In the genomic region with DNA sequence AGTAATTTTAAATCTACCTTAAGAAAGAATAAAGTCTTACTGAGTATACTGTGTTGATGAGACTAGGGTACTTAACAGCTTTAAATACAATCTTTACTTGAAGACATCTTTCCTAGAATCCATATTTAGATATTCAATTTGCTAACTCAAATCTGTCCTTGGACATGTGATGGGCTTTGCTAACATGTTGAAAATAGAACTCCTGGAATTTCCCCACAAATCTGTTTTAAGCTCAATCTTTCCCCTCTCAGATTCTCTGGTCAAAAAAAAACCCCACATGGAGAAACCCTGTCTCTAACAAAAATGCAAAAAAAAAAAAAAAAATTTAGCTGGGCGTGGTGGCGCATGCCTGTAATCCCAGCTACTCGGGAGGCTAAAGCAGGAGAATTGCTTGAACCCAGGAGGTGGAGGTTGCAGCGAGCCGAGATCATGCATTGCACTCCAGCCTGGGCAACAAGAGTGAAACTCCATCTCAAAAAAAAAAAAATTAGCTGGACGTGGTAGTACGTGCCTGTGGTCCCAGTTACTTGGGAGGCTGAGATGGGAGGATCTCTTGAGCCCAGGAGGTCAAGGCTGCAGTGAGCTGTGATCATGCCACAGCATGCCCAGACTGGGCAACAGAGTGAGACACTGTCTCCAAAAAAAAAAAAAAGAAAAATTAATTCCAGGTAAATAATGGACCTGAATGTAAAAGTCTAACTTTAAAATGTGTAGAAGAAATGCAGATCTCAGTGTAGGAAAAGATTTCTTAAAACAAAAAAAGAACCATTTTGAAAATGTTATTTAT, we compare ENCODE assay signal across 7 cellular contexts.
DNase-seq lines count a peak whose midpoint lies in the region; ATAC-seq, FAIRE-seq and TF ChIP-seq lines count a peak whose summit lies in the region.
"Not testable (repeated sequence)": the region's sequence is repeated elsewhere in the genome, so short reads cannot be mapped to it uniquely, and the experiment has no call there.

No MANE protein-coding gene starts in this region.

- not testable (repeated sequence) for TF ChIP-seq CTCF in GM10248 (IDR thresholded peaks at IDR 0.05; ENCODE audit: control extremely low read depth, extremely low read depth, low read depth, missing control alignments); astrocyte (IDR thresholded peaks at IDR 0.05; ENCODE audit: insufficient read depth, low read depth, low read length); heart left ventricle (IDR thresholded peaks at IDR 0.05); osteocyte (IDR thresholded peaks at IDR 0.05)

- CTCF ChIA-PET in GM10248 (lab: Yijun Ruan, JAX): interaction anchor here (1.2 to 1.9 kb wide), 3 partner anchors 10 to 75 kb away, joined by 3 to 5 read pairs (median 4); no protein-coding TSS in a partner anchor

- FAIRE-seq in astrocyte (lab: Jason Lieb, UNC): not testable (repeated sequence)

- peak overlapping the region in 2 of 3 donors; percentile 5 to 22 for H3K27ac Mint-ChIP-seq in IgD-negative memory B cell
- H3K27ac Mint-ChIP-seq in astrocyte (ENCODE audit: unreplicated experiment): peak overlapping the region; percentile 34
- peak overlapping the region; percentile 57 for H3K27ac Mint-ChIP-seq in osteocyte (ENCODE audit: unreplicated experiment)
- peak overlapping the region; percentile 34 for H3K27ac Mint-ChIP-seq in stimulated activated effector memory CD8-positive, alpha-beta T cell treated with anti-CD3 and anti-CD28 coated beads, Interleukin-12 subunit alpha, Interleukin-12 subunit beta, amount 100 ng/mL, for 72 hours

- peak; percentile 14 for DNase-seq in GM10248 (ENCODE audit: extremely low spot score)
- not testable (repeated sequence) for DNase-seq in astrocyte (ENCODE audit: low read depth); heart left ventricle; osteocyte (ENCODE audit: extremely low spot score, unreplicated experiment); stimulated activated effector memory CD8-positive, alpha-beta T cell treated with anti-CD3 and anti-CD28 coated beads, Interleukin-12 subunit alpha, Interleukin-12 subunit beta, amount 100 ng/mL, for 72 hours (ENCODE audit: low spot score in 2 of 2)

- not testable (repeated sequence) for H3K4me1 Mint-ChIP-seq in IgD-negative memory B cell; astrocyte (ENCODE audit: low read depth, unreplicated experiment); stimulated activated effector memory CD8-positive, alpha-beta T cell treated with anti-CD3 and anti-CD28 coated beads, Interleukin-12 subunit alpha, Interleukin-12 subunit beta, amount 100 ng/mL, for 72 hours
- peaks cover 14% of the 10 kb centered on the region for H3K4me1 Mint-ChIP-seq in osteocyte (ENCODE audit: unreplicated experiment)

- not testable (repeated sequence) for H3K4me1 ChIP-seq in astrocyte (ENCODE audit: insufficient read depth, low read length)
- H3K4me1 ChIP-seq in heart left ventricle: peaks cover 0 to 22% (median 4%) of the 10 kb centered on the region in 12 donors

- not testable (repeated sequence) for H3K27me3 Mint-ChIP-seq in IgD-negative memory B cell; astrocyte (ENCODE audit: low read depth, unreplicated experiment); osteocyte (ENCODE audit: unreplicated experiment)

- H4K20me1 ChIP-seq in astrocyte (ENCODE audit: insufficient read depth, low read length): not testable (repeated sequence)

- POLR2A ChIA-PET in GM10248 (lab: Yijun Ruan, JAX): interaction anchor here (0.6 kb wide), 1 partner anchor 88 kb away, joined by 5 read pairs; no protein-coding TSS in a partner anchor

- peak overlapping the region; percentile 4 for H3K4me2 ChIP-seq in astrocyte (ENCODE audit: low read length)

- 95 to 98% (median 97%) methylated on average over 7 of the region's 7 CpGs for WGBS in heart left ventricle, 4 donors

- not testable (repeated sequence) for H3K9me3 Mint-ChIP-seq in IgD-negative memory B cell; astrocyte (ENCODE audit: unreplicated experiment); osteocyte (ENCODE audit: unreplicated experiment); stimulated activated effector memory CD8-positive, alpha-beta T cell treated with anti-CD3 and anti-CD28 coated beads, Interleukin-12 subunit alpha, Interleukin-12 subunit beta, amount 100 ng/mL, for 72 hours

- peaks cover 26% of the 10 kb centered on the region for H3K36me3 ChIP-seq in astrocyte (ENCODE audit: insufficient read depth, low read length)
- peaks cover 6 to 67% (median 46%) of the 10 kb centered on the region in 9 donors for H3K36me3 ChIP-seq in heart left ventricle

- H3K27ac ChIP-seq in astrocyte (ENCODE audit: low read depth, low read length) (peak overlapping the region; percentile 49), heart left ventricle (peak overlapping the region in 7 of 12 donors; percentile 5 to 58 (median 31))

- not testable (repeated sequence) for H3K79me2 ChIP-seq in astrocyte (ENCODE audit: insufficient read depth, low read length)

- H3K4me3 ChIP-seq in astrocyte (ENCODE audit: insufficient read depth, low read depth, low read length); heart left ventricle: not testable (repeated sequence)

- H3K36me3 Mint-ChIP-seq in IgD-negative memory B cell: peaks cover 32% of the 10 kb centered on the region
- H3K36me3 Mint-ChIP-seq in astrocyte (ENCODE audit: low read depth, unreplicated experiment): not testable (repeated sequence)
- H3K36me3 Mint-ChIP-seq in osteocyte (ENCODE audit: unreplicated experiment): peaks cover 27% of the 10 kb centered on the region
- H3K36me3 Mint-ChIP-seq in stimulated activated effector memory CD8-positive, alpha-beta T cell treated with anti-CD3 and anti-CD28 coated beads, Interleukin-12 subunit alpha, Interleukin-12 subunit beta, amount 100 ng/mL, for 72 hours: peaks cover 84% of the 10 kb centered on the region

- H3K27me3 ChIP-seq in astrocyte (ENCODE audit: insufficient read depth, low read length); heart left ventricle: not testable (repeated sequence)

- not testable (repeated sequence) for H3K9ac ChIP-seq in astrocyte (ENCODE audit: low read length)

- TF ChIP-seq POLR2A in heart left ventricle (IDR thresholded peaks at IDR 0.05): not testable (repeated sequence)

- H2AFZ ChIP-seq in astrocyte (ENCODE audit: low read depth, low read length): not testable (repeated sequence)

- H3K4me3 Mint-ChIP-seq in IgD-negative memory B cell; osteocyte (ENCODE audit: unreplicated experiment); stimulated activated effector memory CD8-positive, alpha-beta T cell treated with anti-CD3 and anti-CD28 coated beads, Interleukin-12 subunit alpha, Interleukin-12 subunit beta, amount 100 ng/mL, for 72 hours: not testable (repeated sequence)
- H3K4me3 Mint-ChIP-seq in astrocyte (ENCODE audit: unreplicated experiment): peak overlapping the region; percentile 50

- intact Hi-C loops in heart left ventricle (cut with DNase I): loop anchor here in 2 of 10 donors (10.0 kb wide), 2 partner anchors 105 to 205 kb away; partner anchors contain the start of genes EPS15 (in 1 of the 2) and OSBPL9 (in 1 of the 2)

- peak; percentile 49 for ATAC-seq in GM18868 (IDR thresholded peaks at IDR 0.05; ENCODE audit: unreplicated experiment)
- ATAC-seq in heart left ventricle; stimulated activated effector memory CD8-positive, alpha-beta T cell treated with anti-CD3 and anti-CD28 coated beads, Interleukin-12 subunit alpha, Interleukin-12 subunit beta, amount 100 ng/mL, for 72 hours: not testable (repeated sequence)

- not testable (repeated sequence) for H3K9me3 ChIP-seq in astrocyte (ENCODE audit: insufficient read depth, low read depth, low read length); heart left ventricle
